Comparison of ENCODE assay signal across 8 cellular contexts in the genomic region with DNA sequence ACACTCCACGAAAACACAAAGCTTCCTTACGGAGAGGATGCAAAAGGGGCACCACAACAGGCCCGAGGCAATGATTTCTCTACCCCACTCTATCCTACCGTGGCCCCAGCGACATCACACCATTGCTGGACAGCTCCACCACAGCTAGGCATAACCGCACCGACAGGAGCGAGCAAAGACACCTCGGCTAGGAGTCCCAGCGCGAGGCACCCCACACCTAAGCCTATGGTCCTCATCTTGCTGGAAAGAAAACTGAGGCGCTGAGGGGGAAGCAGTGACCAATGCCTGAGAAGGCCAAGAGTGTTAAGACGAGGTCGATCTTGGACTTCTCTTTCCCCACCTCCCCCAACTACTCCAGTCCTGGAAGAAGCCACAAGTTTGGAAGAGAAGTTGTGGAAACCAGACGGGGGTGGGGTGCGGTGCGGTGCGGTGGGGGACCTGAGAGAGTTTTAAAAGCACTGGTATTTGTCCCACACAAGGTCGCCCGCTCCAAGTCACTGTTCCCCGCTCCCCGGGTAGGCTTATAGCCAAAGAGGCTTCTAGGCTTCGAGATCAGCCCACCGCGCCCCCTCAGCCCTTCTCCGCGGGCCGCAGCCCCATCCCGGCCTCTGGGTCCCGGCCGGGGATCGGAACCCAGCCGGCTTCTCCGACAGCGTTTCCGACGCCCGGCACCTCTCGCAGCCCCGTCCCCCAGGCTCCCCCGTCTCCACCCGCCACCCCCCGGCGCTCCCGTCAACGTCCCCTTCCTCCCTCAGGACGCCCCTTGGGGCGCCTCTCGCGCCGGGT. TPM values are rescaled to one million over a fixed set of nuclear protein-coding genes. Genes with fewer than 3 reads are reported as not detected.
DNase-seq lines count a peak whose midpoint lies in the region; ATAC-seq and TF ChIP-seq lines count a peak whose summit lies in the region.

No MANE protein-coding gene starts in this region.

- H3K27ac Mint-ChIP-seq in dendritic cell treated with granulocyte-macrophage colony-stimulating factor and Interleukin-4, amounts not matched to agents 40 ng/mL and 50 ng/mL, for 4 days: peak overlapping the region; percentile 99

- peak overlapping the region; percentile 86 to 87 for H3K27ac ChIP-seq in uterus

- ATAC-seq in GM19455 (IDR thresholded peaks at IDR 0.05; ENCODE audit: unreplicated experiment): peak; percentile 5
- no peak for ATAC-seq in GM21447 (IDR thresholded peaks at IDR 0.05; ENCODE audit: unreplicated experiment)
- ATAC-seq in HG02610 (IDR thresholded peaks at IDR 0.05; ENCODE audit: unreplicated experiment): no peak

- intact Hi-C loops in dendritic cell treated with granulocyte-macrophage colony-stimulating factor and Interleukin-4, amounts not matched to agents 40 ng/mL and 50 ng/mL, for 4 days (cut with micrococcal nuclease): loop anchor here (2.0 to 5.0 kb wide), 3 partner anchors 60 to 770 kb away; partner anchors contain the start of genes EIF4E2 and TIGD1
- intact Hi-C loops in uterus (cut with DNase I; ENCODE audit: low total_unique reads): no loop called here

- H3K27me3 ChIP-seq in mononuclear cell (ENCODE audit: insufficient read depth, low read length) (no peaks in the 10 kb centered on the region), uterus (no peaks in the 10 kb centered on the region)

- peaks cover 30% of the 10 kb centered on the region for H3K4me1 ChIP-seq in mononuclear cell (ENCODE audit: insufficient read depth, low read length)
- peaks cover 0 to 10% of the 10 kb centered on the region in 2 donors for H3K4me1 ChIP-seq in uterus

- H3K4me3 ChIP-seq in mononuclear cell (ENCODE audit: low read length): peak overlapping the region; percentile 69
- peak overlapping the region; percentile 72 to 90 for H3K4me3 ChIP-seq in uterus

- peaks cover 47% of the 10 kb centered on the region for H3K4me1 Mint-ChIP-seq in dendritic cell treated with granulocyte-macrophage colony-stimulating factor and Interleukin-4, amounts not matched to agents 40 ng/mL and 50 ng/mL, for 4 days (ENCODE audit: low read depth)

- DNase-seq in AG08395 (ENCODE audit: low spot score) (peak; percentile 14), RKO (ENCODE audit: low spot score) (peak; percentile 37), uterus (peak; percentile 18 to 26)

- H3K9me3 ChIP-seq in mononuclear cell (ENCODE audit: low read depth, low read length) (no peaks in the 10 kb centered on the region), uterus (no peaks in the 10 kb centered on the region)

- TF ChIP-seq POLR2A in uterus (IDR thresholded peaks at IDR 0.05): no peak

- TF ChIP-seq CTCF in uterus (IDR thresholded peaks at IDR 0.05): no peak

- H3K9me3 Mint-ChIP-seq in dendritic cell treated with granulocyte-macrophage colony-stimulating factor and Interleukin-4, amounts not matched to agents 40 ng/mL and 50 ng/mL, for 4 days: no peaks in the 10 kb centered on the region

- H3K4me3 Mint-ChIP-seq in dendritic cell treated with granulocyte-macrophage colony-stimulating factor and Interleukin-4, amounts not matched to agents 40 ng/mL and 50 ng/mL, for 4 days: peak overlapping the region; percentile 100

- no peaks in the 10 kb centered on the region for H3K27me3 Mint-ChIP-seq in dendritic cell treated with granulocyte-macrophage colony-stimulating factor and Interleukin-4, amounts not matched to agents 40 ng/mL and 50 ng/mL, for 4 days

- H3K36me3 Mint-ChIP-seq in dendritic cell treated with granulocyte-macrophage colony-stimulating factor and Interleukin-4, amounts not matched to agents 40 ng/mL and 50 ng/mL, for 4 days (ENCODE audit: low read depth): peaks cover 38% of the 10 kb centered on the region

- H3K36me3 ChIP-seq in uterus: no peaks in the 10 kb centered on the region

RNA-seq across cellular contexts. Expression of gene PDE6D, which starts 0.8 kb away (rescaled TPM):
- total RNA-seq in mononuclear cell: 11.5 TPM
- 100 to 1,000 TPM in 1 of 4 donors, 10 to 100 TPM in 3; 23.5 to 140 (median 43.6) TPM for total RNA-seq in uterus

RNA-seq across cellular contexts. Expression of gene COPS7B, which starts 5.9 kb away (rescaled TPM):
- 13.6 TPM for total RNA-seq in mononuclear cell
- total RNA-seq in uterus: 10 to 100 TPM; 19.1 to 31.8 (median 24.4) TPM
